ENCODE assay signal across 1 cellular context in genomic region chr2:86790828-86791561, GRCh38.
TF ChIP-seq lines count a peak whose summit lies in the region.

TSS of gene CD8A (minus strand) at chr2:86790913. CDS start at chr2:86790825, 88 bp downstream.

TF ChIP-seq in SK-N-SH treated with all-trans-retinoic acid at 6 μM for 48 hours, 23 proteins besides CTCF, POLR2A, EP300 and RAD21 (continued from another document):
- TF ChIP-seq CREB5 (CRISPR knock-in tag; IDR thresholded peaks at IDR 0.05; ENCODE audit: low read depth) (no peak), ISL1 (CRISPR knock-in tag; IDR thresholded peaks at IDR 0.05) (no peak), CSRNP3 (CRISPR knock-in tag; IDR thresholded peaks at IDR 0.05) (no peak), PPARA (CRISPR knock-in tag; IDR thresholded peaks at IDR 0.05; ENCODE audit: borderline replicate concordance) (no peak), ZNF565 (CRISPR knock-in tag; conservative IDR thresholded peaks at IDR 0.05; ENCODE audit: low read depth) (no peak)
